In genomic region chr7:5780801-5781496, GRCh38 we compare ENCODE assay signal across 8 cellular contexts. TPM values are rescaled to one million over a fixed set of nuclear protein-coding genes. Genes with fewer than 3 reads are reported as not detected.
DNase-seq lines count a peak whose midpoint lies in the region; ATAC-seq and TF ChIP-seq lines count a peak whose summit lies in the region.

No MANE protein-coding gene starts in this region.

- H3K4me3 ChIP-seq in WI38 (ENCODE audit: low read depth, low read length) (peak overlapping the region; percentile 74), right lobe of liver (peak overlapping the region; percentile 74 to 89 (median 81))

- no peak for TF ChIP-seq CTCF in CD14-positive monocyte (IDR thresholded peaks at IDR 0.05)
- no peak for TF ChIP-seq CTCF in WI38 (IDR thresholded peaks at IDR 0.05; ENCODE audit: low read depth, low read length)
- no peak for TF ChIP-seq CTCF in right lobe of liver (IDR thresholded peaks at IDR 0.05)

- peak overlapping the region; percentile 65 to 89 (median 84) for H3K27ac Mint-ChIP-seq in CD14-positive monocyte

- peak overlapping the region; percentile 84 to 86 for H3K4me3 Mint-ChIP-seq in CD14-positive monocyte

- peak overlapping the region; percentile 79 to 93 (median 92) for H3K27ac ChIP-seq in right lobe of liver

- peaks cover 12 to 21% of the 10 kb centered on the region in 2 donors for H3K36me3 Mint-ChIP-seq in CD14-positive monocyte

- no peak for TF ChIP-seq POLR2A in right lobe of liver (IDR thresholded peaks at IDR 0.05)

- intact Hi-C loops in CD14-positive monocyte (cut with micrococcal nuclease) (no loop called here), right lobe of liver (cut with DNase I) (no loop called here)

- peaks cover 35% of the 10 kb centered on the region for H3K4me1 Mint-ChIP-seq in CD14-positive monocyte

- peak; percentile 40 for ATAC-seq in GM19372 (IDR thresholded peaks at IDR 0.05; ENCODE audit: low read depth, unreplicated experiment)
- ATAC-seq in HG03432 (IDR thresholded peaks at IDR 0.05; ENCODE audit: unreplicated experiment) = peak; percentile 54
- peak; percentile 75 to 88 (median 83) for ATAC-seq in right lobe of liver

- no peaks in the 10 kb centered on the region for H3K9me3 Mint-ChIP-seq in CD14-positive monocyte

- WGBS in right lobe of liver (ENCODE audit: insufficient coverage, low coverage, low lambda C conversion rate, missing lambda C conversion rate) = 0% methylated on average over 5 of the region's 85 CpGs

- peaks cover 0 to 3% (median 0%) of the 10 kb centered on the region in 4 donors for H3K4me1 ChIP-seq in right lobe of liver

- H3K9me3 ChIP-seq in right lobe of liver = no peaks in the 10 kb centered on the region

- peaks cover 0 to 2% (median 0%) of the 10 kb centered on the region in 4 donors for H3K36me3 ChIP-seq in right lobe of liver

- H3K27me3 Mint-ChIP-seq in CD14-positive monocyte (ENCODE audit: low read depth in 3 of 3) = peaks cover 0 to 2% (median 1%) of the 10 kb centered on the region in 3 donors

- no peaks in the 10 kb centered on the region for H3K27me3 ChIP-seq in right lobe of liver

- DNase-seq in CD14-positive monocyte (ENCODE audit: low spot score) (no peak), dedifferentiated amniotic fluid mesenchymal stem cell (ENCODE audit: extremely low spot score) (peak; percentile 25), right lobe of liver (peak; percentile 71 to 74 (median 73)), NCI-H1048 (lab: John Stamatoyannopoulos, UW) (no peak)
- peak; percentile 28 to 29 for DNase-seq in stimulated activated CD4-positive, alpha-beta T cell treated with anti-CD3 and anti-CD28 coated beads, Interleukin-4, amount 100 ng/mL, for 4 hours

RNA-seq across cellular contexts. Expression of gene RNF216, which starts 0.5 kb away (rescaled TPM):
- polyA plus RNA-seq in CD14-positive monocyte = 10 to 100 TPM; 11.8 to 14.8 TPM
- 10 to 100 TPM; 11.1 to 15.0 (median 12.7) TPM for total RNA-seq in right lobe of liver

Comparison
In these comparisons a context has a peak if more than half of its experiments do, and no peak if none do; other contexts are left out.
1. DNase-seq: peak in dedifferentiated amniotic fluid mesenchymal stem cell (single experiment), right lobe of liver (3 of 3) and stimulated activated CD4-positive, alpha-beta T cell treated with anti-CD3 and anti-CD28 coated beads, Interleukin-4, amount 100 ng/mL, for 4 hours (2 of 2); none in CD14-positive monocyte (single experiment) and NCI-H1048 (single experiment).
2. Peak in every context shown above with its lines, with median percentiles within 50 percentile points of each other: ATAC-seq.